30 cellular contexts compared by ENCODE assay signal in the genomic region with DNA sequence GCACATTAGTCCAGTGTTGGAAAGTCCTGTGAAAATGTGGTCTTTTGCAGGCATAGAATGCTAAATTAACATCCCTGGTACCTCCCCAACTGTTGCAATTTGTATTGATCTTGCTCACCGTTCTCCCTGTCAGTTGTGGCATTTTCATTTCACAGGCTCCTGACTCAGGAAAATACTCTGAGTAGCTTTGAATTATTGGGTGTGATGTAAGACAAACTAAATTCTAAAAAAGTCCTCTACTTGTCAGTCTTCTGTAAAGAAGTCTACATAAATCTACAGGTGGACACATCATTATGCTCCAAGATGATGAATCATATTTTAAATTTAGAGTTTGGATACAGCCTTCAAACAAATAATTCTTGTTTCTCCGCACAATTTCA. TPM values are rescaled to one million over a fixed set of nuclear protein-coding genes. Genes with fewer than 3 reads are reported as not detected.
"Had no signal": no experiment of that assay in that cellular context is flagged by ENCODE, and none has a peak within 500 bp of the region (broad histone marks: within the 10 kb centered on the region; RNA-seq: fewer than 3 reads in every experiment).

No MANE protein-coding gene starts in this region.

- H3K4me1 ChIP-seq: colonic mucosa, esophagus muscularis mucosa, heart right ventricle, left lung, parathyroid adenoma, thyroid gland had no signal

- H3K9me3 ChIP-seq: colonic mucosa, esophagus muscularis mucosa, heart right ventricle, left lung, mucosa of descending colon, sigmoid colon, stomach, thyroid gland had no signal

- H2AFZ ChIP-seq: neural progenitor cell, parathyroid adenoma had no signal

- H3K36me3 ChIP-seq: colonic mucosa, esophagus muscularis mucosa, heart right ventricle, left lung, neural progenitor cell, sigmoid colon, stomach, thyroid gland had no signal

- ATAC-seq: heart right ventricle; left cardiac atrium; mucosa of descending colon; natural killer cell treated with Interleukin-12 subunit alpha and Interleukin-12 subunit beta and Interleukin-15 and Interleukin-18, amount 100 ng/mL, for 72 hours; right cardiac atrium; stimulated activated effector memory CD8-positive, alpha-beta T cell treated with anti-CD3 and anti-CD28 coated beads, Interleukin-12 subunit alpha, Interleukin-12 subunit beta, amount 100 ng/mL, for 72 hours had no signal

- H3K79me2 ChIP-seq: parathyroid adenoma had no signal

- H3K4me3 ChIP-seq: colonic mucosa, esophagus muscularis mucosa, heart right ventricle, left lung, mucosa of descending colon, neural progenitor cell, sigmoid colon, stomach, thyroid gland had no signal

- H3K4me3 Mint-ChIP-seq: dendritic cell treated with granulocyte-macrophage colony-stimulating factor and Interleukin-4, amounts not matched to agents 40 ng/mL and 50 ng/mL, for 4 days; mesothelial cell of epicardium; naive B cell; natural killer cell treated with Interleukin-12 subunit alpha and Interleukin-12 subunit beta and Interleukin-15 and Interleukin-18, amount 100 ng/mL, for 72 hours; neural progenitor cell; stimulated activated effector memory CD8-positive, alpha-beta T cell treated with anti-CD3 and anti-CD28 coated beads, Interleukin-12 subunit alpha, Interleukin-12 subunit beta, amount 100 ng/mL, for 72 hours had no signal

- DNase-seq: colonic mucosa; effector CD8-positive, alpha-beta T cell; foreskin melanocyte; glutamatergic neuron; heart right ventricle; hippocampal formation; left cardiac atrium; left lung; mesenchymal stem cell; mucosa of descending colon; naive B cell; right cardiac atrium; sigmoid colon; stimulated activated CD4-positive, alpha-beta T cell treated with anti-CD3 and anti-CD28 coated beads, Interleukin-2, amount 100 ng/mL, for 24 hours; stimulated activated CD4-positive, alpha-beta T cell treated with anti-CD3 and anti-CD28 coated beads, Interleukin-4, amount 100 ng/mL, for 24 hours; stimulated activated naive CD4-positive, alpha-beta T cell treated with Interleukin-2 at 50 U/mL for 16 hours; stomach; thyroid gland had no signal

- H3K9me3 Mint-ChIP-seq: dendritic cell treated with granulocyte-macrophage colony-stimulating factor and Interleukin-4, amounts not matched to agents 40 ng/mL and 50 ng/mL, for 4 days; mesothelial cell of epicardium; naive B cell; natural killer cell treated with Interleukin-12 subunit alpha and Interleukin-12 subunit beta and Interleukin-15 and Interleukin-18, amount 100 ng/mL, for 72 hours; neural progenitor cell; stimulated activated effector memory CD8-positive, alpha-beta T cell treated with anti-CD3 and anti-CD28 coated beads, Interleukin-12 subunit alpha, Interleukin-12 subunit beta, amount 100 ng/mL, for 72 hours had no signal

- H3K4me1 Mint-ChIP-seq: naive B cell; stimulated activated effector memory CD8-positive, alpha-beta T cell treated with anti-CD3 and anti-CD28 coated beads, Interleukin-12 subunit alpha, Interleukin-12 subunit beta, amount 100 ng/mL, for 72 hours had no signal

- H3K27ac Mint-ChIP-seq: dendritic cell treated with granulocyte-macrophage colony-stimulating factor and Interleukin-4, amounts not matched to agents 40 ng/mL and 50 ng/mL, for 4 days; naive B cell; natural killer cell treated with Interleukin-12 subunit alpha and Interleukin-12 subunit beta and Interleukin-15 and Interleukin-18, amount 100 ng/mL, for 72 hours; progenitor cell of endocrine pancreas; stimulated activated effector memory CD8-positive, alpha-beta T cell treated with anti-CD3 and anti-CD28 coated beads, Interleukin-12 subunit alpha, Interleukin-12 subunit beta, amount 100 ng/mL, for 72 hours had no signal

- H3K27ac ChIP-seq: colonic mucosa, esophagus muscularis mucosa, heart right ventricle, left lung, neural progenitor cell, parathyroid adenoma, sigmoid colon, stomach, thyroid gland had no signal

- H3K36me3 Mint-ChIP-seq: mesothelial cell of epicardium; naive B cell; natural killer cell treated with Interleukin-12 subunit alpha and Interleukin-12 subunit beta and Interleukin-15 and Interleukin-18, amount 100 ng/mL, for 72 hours; neural progenitor cell; stimulated activated effector memory CD8-positive, alpha-beta T cell treated with anti-CD3 and anti-CD28 coated beads, Interleukin-12 subunit alpha, Interleukin-12 subunit beta, amount 100 ng/mL, for 72 hours had no signal

- H3K27me3 ChIP-seq: colonic mucosa, esophagus muscularis mucosa, neural progenitor cell, sigmoid colon, thyroid gland had no signal

RNA-seq across cellular contexts. Expression of gene MARCHF10, which starts 47.2 kb away (rescaled TPM):
- total RNA-seq: colonic mucosa; endothelial cell of umbilical vein; heart right ventricle; left cardiac atrium; lower leg skin; natural killer cell treated with Interleukin-12 subunit alpha and Interleukin-12 subunit beta and Interleukin-15 and Interleukin-18, amount 100 ng/mL, for 72 hours; progenitor cell of endocrine pancreas; right cardiac atrium; skeletal muscle tissue; subcutaneous adipose tissue had no signal
